ENCODE assay signal across 9 cellular contexts in genomic region chr2:54054271-54054670, GRCh38.
DNase-seq lines count a peak whose midpoint lies in the region; ATAC-seq, FAIRE-seq and TF ChIP-seq lines count a peak whose summit lies in the region.
"Had no signal": no experiment of that assay in that cellular context is flagged by ENCODE, and none has a peak within 500 bp of the region (broad histone marks: within the 10 kb centered on the region; RNA-seq: fewer than 3 reads in every experiment).

No MANE protein-coding gene starts in this region.

- POLR2A ChIA-PET in GM12878 (lab: Charles Lee): no interaction called here

- RAD21 ChIA-PET in GM12878 (lab: Charles Lee; ENCODE audit: unreplicated experiment): interaction anchor here (1.2 to 2.4 kb wide), 2 partner anchors 38 to 49 kb away, joined by 3 to 11 read pairs; no protein-coding TSS in a partner anchor

- no peak overlapping the region for H3K9ac ChIP-seq in GM12878 (ENCODE audit: control insufficient read depth, insufficient read depth, low read length)

- peak in 1 of 2 experiments; percentile 42; a peak in 1 of 4 replicates for TF ChIP-seq EP300 in GM12878 (IDR thresholded peaks at IDR 0.05; ENCODE audit: borderline replicate concordance in 1 of 2, control insufficient read depth in 1 of 2, low read depth in 2 of 2, low read length in 2 of 2)

- TF ChIP-seq CTCF in DOHH2 (IDR thresholded peaks at IDR 0.05; ENCODE audit: low read depth, low read length, poor library complexity, severe bottlenecking): no peak
- no peak for TF ChIP-seq CTCF in GM12878 (IDR thresholded peaks at IDR 0.05 in 2 of 3, conservative IDR thresholded peaks at IDR 0.05 in 1 of 3; ENCODE audit: control insufficient read depth in 2 of 3, extremely low read depth in 1 of 3, insufficient read depth in 1 of 3, low read depth in 3 of 3, low read length in 3 of 3)

- peak overlapping the region; percentile 33; the same call in 1 of the 2 replicates for H3K27ac ChIP-seq in DOHH2 (ENCODE audit: low read depth, low read length)
- peak overlapping the region; percentile 50 for H3K27ac ChIP-seq in GM12878 (ENCODE audit: control insufficient read depth, insufficient read depth)

- FAIRE-seq in GM12878 (lab: Jason Lieb, UNC): peak; percentile 75

- H3K4me2 ChIP-seq in DOHH2 (ENCODE audit: low read length): peak overlapping the region; percentile 51
- H3K4me2 ChIP-seq in GM12878 (ENCODE audit: control insufficient read depth, insufficient read depth): peak overlapping the region; percentile 60

- no peaks in the 10 kb centered on the region for H3K9me2 ChIP-seq in DOHH2 (replicated peaks; ENCODE audit: control insufficient read depth, low read length)

- H3K9me3 ChIP-seq in DOHH2 (ENCODE audit: control insufficient read depth, insufficient read depth, low read length) (no peaks in the 10 kb centered on the region; the same call in 1 of the 2 replicates), GM12878 (replicated peaks; ENCODE audit: control insufficient read depth, insufficient read depth, low read length) (no peaks in the 10 kb centered on the region)
- H3K9me3 ChIP-seq: left lung had no signal

- TF ChIP-seq RAD21 in GM12878 (IDR thresholded peaks at IDR 0.05; ENCODE audit: insufficient read depth, low read depth, low read length): 0 out of 2 replicates have a peak, but pooled peaks have one; percentile 2

- SMC1A ChIA-PET in GM12878 (lab: Charles Lee; ENCODE audit: uncharacterized antibody, unreplicated experiment): interaction anchor here (1.0 to 2.9 kb wide), 10 partner anchors 10 to 84 kb away, joined by 3 to 17 read pairs (median 6); partner anchors contain the start of gene PSME4

- WGBS in GM12878 (ENCODE audit: insufficient coverage, insufficient replicate concordance, low lambda C conversion rate, missing lambda C conversion rate): 0% methylated on average over 3 of the region's 3 CpGs

- H3K79me2 ChIP-seq in DOHH2 (ENCODE audit: control insufficient read depth, low read length) (no peaks in the 10 kb centered on the region), GM12878 (ENCODE audit: control insufficient read depth, insufficient read depth, low read length) (no peaks in the 10 kb centered on the region)

- no peaks in the 10 kb centered on the region for H3K36me3 ChIP-seq in DOHH2 (ENCODE audit: control insufficient read depth, low read length)
- H3K36me3 ChIP-seq in GM12878 (ENCODE audit: control insufficient read depth in 2 of 2, insufficient read depth in 2 of 2, low read length in 1 of 2): no peaks in the 10 kb centered on the region
- H3K36me3 ChIP-seq: left lung had no signal

- peak overlapping the region; percentile 23; the same call in 1 of the 2 replicates for H3K4me3 ChIP-seq in DOHH2 (ENCODE audit: low read length)
- H3K4me3 ChIP-seq in GM12878: peak overlapping the region; percentile 43
- H3K4me3 ChIP-seq: left lung had no signal

- peak; percentile 80 for ATAC-seq in GM19455 (IDR thresholded peaks at IDR 0.05; ENCODE audit: unreplicated experiment)
- ATAC-seq in HG03108 (IDR thresholded peaks at IDR 0.05; ENCODE audit: unreplicated experiment): peak; percentile 71
- peak; percentile 78 for ATAC-seq in GM12878

- in situ Hi-C loops in GM12878 (cut with MboI): no loop called here

- BruUV-seq in GM12878 (replicated peaks; lab: Mats Ljungman, UMichigan): no TSS peak

- H2AFZ ChIP-seq in GM12878 (ENCODE audit: control insufficient read depth, low read depth, low read length): peak overlapping the region; percentile 26

- peaks cover 10% of the 10 kb centered on the region; the same call in 1 of the 2 replicates for H3F3A ChIP-seq in DOHH2 (ENCODE audit: control insufficient read depth, insufficient read depth)

- H3K4me1 ChIP-seq in DOHH2 (ENCODE audit: control insufficient read depth, low read length) (peaks cover 28% of the 10 kb centered on the region), GM12878 (ENCODE audit: control insufficient read depth, insufficient read depth, low read length) (peaks cover 22% of the 10 kb centered on the region)

- CTCF ChIA-PET in GM12878 (lab: Yijun Ruan, JAX): interaction anchor here (0.5 to 2.5 kb wide), 7 partner anchors 17 to 651 kb away, joined by 3 to 14 read pairs (median 4); no protein-coding TSS in a partner anchor

- peak; percentile 59 for DNase-seq in GM12878 (ENCODE audit: low read depth, low spot score)
- DNase-seq in NCI-H2227 treated with DMSO at 0.1 percent for 48 hours (lab: John Stamatoyannopoulos, UW): no peak
- no peak for DNase-seq in DMS114 treated with DMSO at 0.1 percent for 48 hours (lab: John Stamatoyannopoulos, UW; ENCODE audit: unreplicated experiment)
- DNase-seq in T1000 (lab: John Stamatoyannopoulos, UW): no peak
- no peak for DNase-seq in NCI-H187 (lab: John Stamatoyannopoulos, UW)
- DNase-seq: left lung had no signal

- H3K27me3 ChIP-seq in DOHH2 (ENCODE audit: control insufficient read depth, low read length) (no peaks in the 10 kb centered on the region), GM12878 (replicated peaks in 1 of 2; ENCODE audit: control insufficient read depth in 2 of 2, insufficient read depth in 2 of 2, low read length in 1 of 2) (no peaks in the 10 kb centered on the region)
- H3K27me3 ChIP-seq: left lung had no signal

- H4K20me1 ChIP-seq in DOHH2 (ENCODE audit: control insufficient read depth, insufficient read depth, low read depth, low read length) (no peaks in the 10 kb centered on the region), GM12878 (ENCODE audit: control insufficient read depth, insufficient read depth) (no peaks in the 10 kb centered on the region)

- TF ChIP-seq POLR2A in GM12878 (IDR thresholded peaks at IDR 0.05; ENCODE audit: low read depth, low read length): no peak

- intact Hi-C loops in GM12878 (cut with micrococcal nuclease; ENCODE audit: unreplicated experiment): loop anchor here (1.0 to 5.0 kb wide), 2 partner anchors 27 to 448 kb away; no protein-coding TSS in a partner anchor

TF ChIP-seq in GM12878, 131 proteins besides CTCF, POLR2A, EP300 and RAD21 (continues in another document):
- no peak for TF ChIP-seq CEBPZ (IDR thresholded peaks at IDR 0.05; ENCODE audit: low read depth, low read length)
- TF ChIP-seq CREM (IDR thresholded peaks at IDR 0.05; ENCODE audit: low read depth): peak; percentile 64; the same call in 1 of the 2 replicates
- no peak for TF ChIP-seq BMI1 (IDR thresholded peaks at IDR 0.05; ENCODE audit: borderline replicate concordance)
- no peak for TF ChIP-seq CEBPB (IDR thresholded peaks at IDR 0.05; ENCODE audit: borderline replicate concordance in 1 of 2, low read depth in 2 of 2, low read length in 2 of 2)
- TF ChIP-seq POU2F2 (IDR thresholded peaks at IDR 0.05; ENCODE audit: borderline replicate concordance, low read depth, low read length): no peak
- peak; percentile 51; the same call in 1 of the 2 replicates for TF ChIP-seq ZNF24 (IDR thresholded peaks at IDR 0.05)
- no peak for TF ChIP-seq CHD1 (IDR thresholded peaks at IDR 0.05; ENCODE audit: low read depth, low read length)
- peak; percentile 93 for TF ChIP-seq NFIC (IDR thresholded peaks at IDR 0.05; ENCODE audit: low read depth, low read length)
- no peak for TF ChIP-seq E2F8 (IDR thresholded peaks at IDR 0.05; ENCODE audit: low read depth, partially characterized antibody)
